In the genomic region with DNA sequence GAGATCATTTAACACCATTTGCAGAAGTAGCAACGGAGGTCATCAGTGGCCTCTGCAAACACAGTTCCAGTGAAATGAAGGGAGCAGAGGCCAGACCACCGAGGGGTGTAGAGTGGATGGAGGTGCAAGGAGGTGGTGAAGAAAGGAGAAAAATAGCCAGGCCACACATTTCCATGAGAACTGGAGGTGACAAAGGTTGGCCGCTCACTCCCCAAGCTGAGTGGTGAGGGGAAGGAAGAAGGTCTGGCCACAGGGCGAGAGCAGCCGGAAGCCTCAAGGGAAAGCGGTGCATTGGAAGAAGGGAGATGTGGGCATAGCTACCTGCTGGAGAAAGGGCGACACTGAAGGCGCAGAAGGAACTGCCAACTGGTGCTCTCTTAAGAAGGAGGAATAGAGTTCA, we compare ENCODE assay signal across 1 cellular context.
TF ChIP-seq lines count a peak whose summit lies in the region.

No MANE protein-coding gene starts in this region.

TF ChIP-seq in IMR-90, 13 proteins besides CTCF, POLR2A, EP300 and RAD21:
- TF ChIP-seq, protein P1, sequence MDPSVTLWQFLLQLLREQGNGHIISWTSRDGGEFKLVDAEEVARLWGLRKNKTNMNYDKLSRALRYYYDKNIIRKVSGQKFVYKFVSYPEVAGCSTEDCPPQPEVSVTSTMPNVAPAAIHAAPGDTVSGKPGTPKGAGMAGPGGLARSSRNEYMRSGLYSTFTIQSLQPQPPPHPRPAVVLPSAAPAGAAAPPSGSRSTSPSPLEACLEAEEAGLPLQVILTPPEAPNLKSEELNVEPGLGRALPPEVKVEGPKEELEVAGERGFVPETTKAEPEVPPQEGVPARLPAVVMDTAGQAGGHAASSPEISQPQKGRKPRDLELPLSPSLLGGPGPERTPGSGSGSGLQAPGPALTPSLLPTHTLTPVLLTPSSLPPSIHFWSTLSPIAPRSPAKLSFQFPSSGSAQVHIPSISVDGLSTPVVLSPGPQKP (IDR thresholded peaks at IDR 0.05; ENCODE audit: borderline replicate concordance, low read depth, low read length): no peak
- no peak for TF ChIP-seq BHLHE40 (IDR thresholded peaks at IDR 0.05; ENCODE audit: low read depth, low read length)
- no peak for TF ChIP-seq FOS (IDR thresholded peaks at IDR 0.05; ENCODE audit: low read depth, low read length)
- no peak for TF ChIP-seq MXI1 (IDR thresholded peaks at IDR 0.05; ENCODE audit: borderline replicate concordance, low read depth, low read length)
- no peak for TF ChIP-seq MAZ (IDR thresholded peaks at IDR 0.05; ENCODE audit: borderline replicate concordance, low read depth, low read length)
- no peak for TF ChIP-seq NFE2L2 (IDR thresholded peaks at IDR 0.05; ENCODE audit: low read depth, low read length)
- TF ChIP-seq MAFK (IDR thresholded peaks at IDR 0.05; ENCODE audit: low read depth, low read length): no peak
- no peak for TF ChIP-seq CHD1 (IDR thresholded peaks at IDR 0.05; ENCODE audit: low read depth, low read length)
- TF ChIP-seq RFX5 (IDR thresholded peaks at IDR 0.05; ENCODE audit: low read depth, low read length): no peak
